Comparison of ENCODE assay signal across 17 cellular contexts in the genomic region with DNA sequence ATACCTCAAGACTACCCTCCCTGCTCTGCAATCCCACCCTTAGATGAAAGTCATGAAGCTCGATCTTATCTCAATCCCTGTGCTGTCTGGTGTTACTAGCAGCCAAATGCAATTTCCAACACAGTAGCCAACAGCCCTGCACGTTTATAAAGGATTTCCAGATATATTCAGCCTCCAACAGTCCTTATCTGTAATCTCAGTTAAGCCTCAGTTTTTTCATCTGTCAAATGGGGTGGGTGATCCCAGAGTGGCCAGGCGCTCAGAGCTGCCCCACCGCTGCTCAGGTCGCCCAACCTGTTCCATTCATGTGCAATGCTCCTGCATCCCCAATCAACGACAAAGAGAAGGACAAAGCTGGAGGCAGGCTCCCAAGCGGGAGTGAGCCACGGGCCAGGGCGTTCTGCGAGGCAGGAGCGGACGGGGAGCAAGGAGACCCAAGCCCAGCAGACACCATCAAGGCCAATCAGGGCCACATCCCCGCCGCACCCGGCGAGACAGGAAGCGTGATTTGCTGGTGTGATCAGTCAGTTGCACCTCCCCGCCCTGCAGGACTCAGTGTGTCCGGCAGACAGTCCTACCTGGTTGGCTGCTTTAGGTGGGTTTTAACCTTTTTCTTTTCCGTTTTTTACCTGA.
"Had no signal": no experiment of that assay in that cellular context is flagged by ENCODE, and none has a peak within 500 bp of the region (broad histone marks: within the 10 kb centered on the region; RNA-seq: fewer than 3 reads in every experiment).

No MANE protein-coding gene starts in this region.

- H3K9me3 ChIP-seq: gastrocnemius medialis, tibial artery had no signal

- DNase-seq: activated CD8-positive, alpha-beta memory T cell treated with anti-CD3 and anti-CD28 coated beads, Interleukin-2, amount 50 U/mL, for 48 hours; activated CD8-positive, alpha-beta T cell treated with anti-CD3 and anti-CD28 coated beads for 36 hours; activated naive CD4-positive, alpha-beta T cell treated with Interleukin-2 at 50 U/mL for 16 hours; activated naive CD8-positive, alpha-beta T cell treated with anti-CD3 and anti-CD28 coated beads, Interleukin-2, amount 50 U/mL, for 24 hours; caudate nucleus; cortex of kidney; effector memory CD4-positive, alpha-beta T cell; gastrocnemius medialis; kidney glomerular epithelial cell; mammary epithelial cell; natural killer cell; occipital lobe; stimulated activated CD4-positive, alpha-beta T cell treated with anti-CD3 and anti-CD28 coated beads, Interleukin-4, amount 100 ng/mL, for 4 hours; T-helper 9 cell had no signal

- H3K4me2 ChIP-seq: hepatocyte had no signal

- H3K27ac ChIP-seq: epithelial cell of prostate, gastrocnemius medialis, hepatocyte had no signal

- H3K27me3 ChIP-seq: gastrocnemius medialis, hepatocyte, tibial artery had no signal

- H2AFZ ChIP-seq: hepatocyte had no signal

- ATAC-seq: activated CD8-positive, alpha-beta T cell treated with anti-CD3 and anti-CD28 coated beads for 36 hours; activated naive CD8-positive, alpha-beta T cell treated with anti-CD3 and anti-CD28 coated beads, Interleukin-2, amount 50 U/mL, for 24 hours; gastrocnemius medialis; natural killer cell had no signal

- H3K4me3 ChIP-seq: gastrocnemius medialis, hepatocyte, tibial artery had no signal
